In the genomic region with DNA sequence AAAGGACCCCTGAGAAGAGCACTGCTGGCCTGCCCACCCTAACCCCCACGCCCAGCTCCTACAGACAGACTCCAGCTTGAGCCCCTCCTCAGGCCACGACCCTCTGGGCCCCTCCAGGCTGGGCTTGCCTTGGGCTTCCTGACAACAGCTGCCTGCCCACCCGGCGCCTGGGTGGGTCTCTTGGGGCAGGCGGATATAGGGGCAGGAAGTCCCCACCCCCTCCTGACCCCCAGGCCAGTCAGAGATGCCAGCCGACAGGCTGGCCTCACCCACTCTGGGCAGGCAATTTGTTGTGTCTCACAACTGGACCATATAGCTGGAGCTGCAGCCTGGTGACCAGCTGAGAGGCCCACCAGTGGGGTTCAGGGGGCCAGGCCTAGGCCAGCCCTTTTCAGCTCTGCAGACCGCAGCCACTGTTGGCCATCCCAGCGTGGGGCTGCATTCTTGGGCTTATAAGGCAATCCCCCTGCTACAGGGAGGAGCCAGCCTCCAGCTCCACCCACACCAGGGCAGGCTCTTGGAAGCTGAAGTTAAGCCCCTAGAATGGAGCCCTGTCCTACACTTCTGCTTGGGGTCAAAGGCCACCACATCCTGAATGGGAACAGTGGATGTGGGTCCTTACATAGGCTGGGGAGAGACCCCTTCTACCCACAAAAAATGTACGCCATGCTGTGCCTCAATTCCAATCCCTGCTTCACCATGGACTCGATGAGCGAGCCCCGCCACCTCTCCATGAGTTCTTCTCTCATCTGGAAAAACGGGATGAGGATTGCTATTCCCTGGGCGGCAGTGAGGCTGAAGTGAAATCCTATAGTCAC, we compare ENCODE assay signal across 8 cellular contexts. TPM values are rescaled to one million over a fixed set of nuclear protein-coding genes. Genes with fewer than 3 reads are reported as not detected.
DNase-seq lines count a peak whose midpoint lies in the region; ATAC-seq and TF ChIP-seq lines count a peak whose summit lies in the region.

No MANE protein-coding gene starts in this region.

- ATAC-seq in left cardiac atrium (peak; percentile 23 to 30), GM18505 (IDR thresholded peaks at IDR 0.05; ENCODE audit: unreplicated experiment) (no peak)

- 70 to 78% methylated on average over 14 of the region's 14 CpGs for WGBS in sigmoid colon, 2 donors

- DNase-seq in activated naive CD4-positive, alpha-beta T cell treated with anti-CD3 and anti-CD28 coated beads, Interleukin-2, amount 10 ng/mL, durations not matched to agents 7 days and 5 days: no peak
- no peak for DNase-seq in activated naive CD4-positive, alpha-beta T cell treated with Interleukin-2 at 50 U/mL for 16 hours
- DNase-seq in activated CD4-positive, alpha-beta memory T cell treated with anti-CD3 and anti-CD28 coated beads, Interleukin-2, amount 10 ng/mL, durations not matched to agents 7 days and 5 days: no peak
- DNase-seq in left cardiac atrium: peak; percentile 80
- peak; percentile 95 for DNase-seq in sigmoid colon
- no peak for DNase-seq in stimulated activated CD8-positive, alpha-beta memory T cell treated with anti-CD3 and anti-CD28 coated beads, Interleukin-4, amount 100 ng/mL, for 48 hours
- DNase-seq in NCI-H2029 treated with DMSO at 0.1 percent for 48 hours (lab: John Stamatoyannopoulos, UW): no peak

- TF ChIP-seq POLR2A in sigmoid colon (IDR thresholded peaks at IDR 0.05) (peak; percentile 41 to 62), GM18505 (IDR thresholded peaks at IDR 0.05; ENCODE audit: borderline replicate concordance, extremely low read depth, insufficient read depth, insufficient read length) (no peak)

- H3K36me3 Mint-ChIP-seq in activated naive CD4-positive, alpha-beta T cell treated with anti-CD3 and anti-CD28 coated beads, Interleukin-2, amount 10 ng/mL, durations not matched to agents 7 days and 5 days: peaks cover 12% of the 10 kb centered on the region
- H3K36me3 Mint-ChIP-seq in activated CD4-positive, alpha-beta memory T cell treated with anti-CD3 and anti-CD28 coated beads, Interleukin-2, amount 10 ng/mL, durations not matched to agents 7 days and 5 days (ENCODE audit: low read depth): peaks cover 22% of the 10 kb centered on the region

- H3K36me3 ChIP-seq in sigmoid colon: peaks cover 14 to 35% (median 23%) of the 10 kb centered on the region in 4 donors

- intact Hi-C loops in left cardiac atrium (cut with DNase I): no loop called here
- intact Hi-C loops in sigmoid colon (cut with DNase I): loop anchor here (1.0 kb wide), 1 partner anchor 39 kb away; no protein-coding TSS in a partner anchor

- H3K4me1 Mint-ChIP-seq in activated naive CD4-positive, alpha-beta T cell treated with anti-CD3 and anti-CD28 coated beads, Interleukin-2, amount 10 ng/mL, durations not matched to agents 7 days and 5 days: peaks cover 36% of the 10 kb centered on the region
- H3K4me1 Mint-ChIP-seq in activated CD4-positive, alpha-beta memory T cell treated with anti-CD3 and anti-CD28 coated beads, Interleukin-2, amount 10 ng/mL, durations not matched to agents 7 days and 5 days: peaks cover 54% of the 10 kb centered on the region

- H3K27me3 ChIP-seq in sigmoid colon: no peaks in the 10 kb centered on the region

- peaks cover 0 to 76% (median 69%) of the 10 kb centered on the region in 4 donors for H3K4me1 ChIP-seq in sigmoid colon

- peak overlapping the region; percentile 72 for H3K4me3 Mint-ChIP-seq in activated naive CD4-positive, alpha-beta T cell treated with anti-CD3 and anti-CD28 coated beads, Interleukin-2, amount 10 ng/mL, durations not matched to agents 7 days and 5 days
- H3K4me3 Mint-ChIP-seq in activated CD4-positive, alpha-beta memory T cell treated with anti-CD3 and anti-CD28 coated beads, Interleukin-2, amount 10 ng/mL, durations not matched to agents 7 days and 5 days: peak overlapping the region; percentile 85

- peak overlapping the region; percentile 66 to 97 (median 86) for H3K4me3 ChIP-seq in sigmoid colon

- H3K9me3 Mint-ChIP-seq in activated naive CD4-positive, alpha-beta T cell treated with anti-CD3 and anti-CD28 coated beads, Interleukin-2, amount 10 ng/mL, durations not matched to agents 7 days and 5 days: no peaks in the 10 kb centered on the region
- H3K9me3 Mint-ChIP-seq in activated CD4-positive, alpha-beta memory T cell treated with anti-CD3 and anti-CD28 coated beads, Interleukin-2, amount 10 ng/mL, durations not matched to agents 7 days and 5 days: no peaks in the 10 kb centered on the region

- POLR2A ChIA-PET in activated CD4-positive, alpha-beta memory T cell treated with anti-CD3 and anti-CD28 coated beads, Interleukin-2, amount 10 ng/mL, durations not matched to agents 7 days and 5 days (lab: Charles Lee): interaction anchor here (1.2 to 3.7 kb wide), 6 partner anchors 18 to 192 kb away, joined by 3 to 12 read pairs (median 6); a partner anchor contains a TSS

- H3K27me3 Mint-ChIP-seq in activated naive CD4-positive, alpha-beta T cell treated with anti-CD3 and anti-CD28 coated beads, Interleukin-2, amount 10 ng/mL, durations not matched to agents 7 days and 5 days: peaks cover 31% of the 10 kb centered on the region
- H3K27me3 Mint-ChIP-seq in activated CD4-positive, alpha-beta memory T cell treated with anti-CD3 and anti-CD28 coated beads, Interleukin-2, amount 10 ng/mL, durations not matched to agents 7 days and 5 days: peaks cover 18% of the 10 kb centered on the region

- H3K27ac Mint-ChIP-seq in activated naive CD4-positive, alpha-beta T cell treated with anti-CD3 and anti-CD28 coated beads, Interleukin-2, amount 10 ng/mL, durations not matched to agents 7 days and 5 days: no peak overlapping the region
- peak overlapping the region; percentile 54 for H3K27ac Mint-ChIP-seq in activated CD4-positive, alpha-beta memory T cell treated with anti-CD3 and anti-CD28 coated beads, Interleukin-2, amount 10 ng/mL, durations not matched to agents 7 days and 5 days

- H3K27ac ChIP-seq in sigmoid colon: peak overlapping the region; percentile 95 to 99 (median 97)

- peak in 1 of 4 donors; percentile 12 for TF ChIP-seq EP300 in sigmoid colon (IDR thresholded peaks at IDR 0.05)

- CTCF ChIA-PET in activated naive CD4-positive, alpha-beta T cell treated with anti-CD3 and anti-CD28 coated beads, Interleukin-2, amount 10 ng/mL, durations not matched to agents 7 days and 5 days (lab: Charles Lee): interaction anchor here (1.0 to 1.4 kb wide), 4 partner anchors 91 to 177 kb away, joined by 3 to 4 read pairs (median 4); no protein-coding TSS in a partner anchor
- CTCF ChIA-PET in activated CD4-positive, alpha-beta memory T cell treated with anti-CD3 and anti-CD28 coated beads, Interleukin-2, amount 10 ng/mL, durations not matched to agents 7 days and 5 days (lab: Charles Lee): interaction anchor here (1.1 to 3.5 kb wide), 5 partner anchors 38 to 105 kb away, joined by 3 to 22 read pairs (median 9); no protein-coding TSS in a partner anchor

- no peaks in the 10 kb centered on the region for H3K9me3 ChIP-seq in sigmoid colon

- TF ChIP-seq CTCF in sigmoid colon (IDR thresholded peaks at IDR 0.05): no peak

RNA-seq across cellular contexts. Expression of a gene that starts 2.0 kb away (rescaled TPM):
- 10 to 100 TPM; 55.1 to 56.6 TPM for total RNA-seq in activated CD4-positive, alpha-beta memory T cell treated with anti-CD3 and anti-CD28 coated beads, Interleukin-2, amount 10 ng/mL, durations not matched to agents 7 days and 5 days
- total RNA-seq in left cardiac atrium: 10 to 100 TPM; 50.5 to 94.5 TPM
- total RNA-seq in sigmoid colon: 100 to 1,000 TPM; 274 to 923 (median 482) TPM
- 10 to 100 TPM in 2 of 3 donors, 1 to 10 TPM in 1; 7.2 to 58.5 (median 14.4) TPM for polyA plus RNA-seq in sigmoid colon

RNA-seq across cellular contexts. Expression of a gene that starts 14.2 kb away (rescaled TPM):
- 1 to 10 TPM; 2.4 TPM for total RNA-seq in activated CD4-positive, alpha-beta memory T cell treated with anti-CD3 and anti-CD28 coated beads, Interleukin-2, amount 10 ng/mL, durations not matched to agents 7 days and 5 days
- total RNA-seq in left cardiac atrium (1 to 10 TPM; 5.3 to 9.0 TPM), sigmoid colon (1 to 10 TPM; 4.6 to 8.0 (median 6.5) TPM)
- 10 to 100 TPM in 1 of 3 donors, 1 to 10 TPM in 2; 3.0 to 20.2 (median 7.2) TPM for polyA plus RNA-seq in sigmoid colon

RNA-seq across cellular contexts. Expression of a gene that starts 21.3 kb away (rescaled TPM):
- 100 to 1,000 TPM; 105 to 107 TPM for total RNA-seq in activated CD4-positive, alpha-beta memory T cell treated with anti-CD3 and anti-CD28 coated beads, Interleukin-2, amount 10 ng/mL, durations not matched to agents 7 days and 5 days
- total RNA-seq in left cardiac atrium (10 to 100 TPM; 33.1 to 53.5 TPM), sigmoid colon (10 to 100 TPM; 47.8 to 55.1 (median 51.6) TPM)
- polyA plus RNA-seq in sigmoid colon: 10 to 100 TPM; 69.7 to 78.4 (median 72.6) TPM

RNA-seq across cellular contexts. Expression of a gene that starts 22.0 kb away (rescaled TPM):
- total RNA-seq in activated CD4-positive, alpha-beta memory T cell treated with anti-CD3 and anti-CD28 coated beads, Interleukin-2, amount 10 ng/mL, durations not matched to agents 7 days and 5 days: 1 to 10 TPM; 4.9 to 5.0 TPM
- 10 to 100 TPM; 30.2 to 55.1 TPM for total RNA-seq in left cardiac atrium
- total RNA-seq in sigmoid colon: 10 to 100 TPM; 54.8 to 100.0 (median 82.3) TPM
- 10 to 100 TPM in 2 of 3 donors, 1 to 10 TPM in 1; 6.0 to 22.2 (median 16.9) TPM for polyA plus RNA-seq in sigmoid colon

RNA-seq across cellular contexts. Expression of a gene that starts 48.8 kb away (rescaled TPM):
- total RNA-seq in activated CD4-positive, alpha-beta memory T cell treated with anti-CD3 and anti-CD28 coated beads, Interleukin-2, amount 10 ng/mL, durations not matched to agents 7 days and 5 days: 1 to 10 TPM; 4.9 to 5.8 TPM
- total RNA-seq in left cardiac atrium (1 to 10 TPM in 1 of 2 donors, under 1 TPM in 1; 0.59 to 1.6 TPM), sigmoid colon (1 to 10 TPM in 3 of 4 donors, under 1 TPM in 1; 0.82 to 2.5 (median 1.7) TPM)
- polyA plus RNA-seq in sigmoid colon: 1 to 10 TPM in 1 of 3 donors, not detected in 2; 3.7 TPM

Comparison
In these comparisons a context has a peak if more than half of its experiments do, and no peak if none do; other contexts are left out.
1. DNase-seq: peak in left cardiac atrium (single experiment) and sigmoid colon (single experiment); none in activated naive CD4-positive, alpha-beta T cell treated with anti-CD3 and anti-CD28 coated beads, Interleukin-2, amount 10 ng/mL, durations not matched to agents 7 days and 5 days (single experiment), activated naive CD4-positive, alpha-beta T cell treated with Interleukin-2 at 50 U/mL for 16 hours (single experiment), activated CD4-positive, alpha-beta memory T cell treated with anti-CD3 and anti-CD28 coated beads, Interleukin-2, amount 10 ng/mL, durations not matched to agents 7 days and 5 days (single experiment), stimulated activated CD8-positive, alpha-beta memory T cell treated with anti-CD3 and anti-CD28 coated beads, Interleukin-4, amount 100 ng/mL, for 48 hours (single experiment) and NCI-H2029 treated with DMSO at 0.1 percent for 48 hours (single experiment).